1 cellular context compared by ENCODE assay signal in the genomic region with DNA sequence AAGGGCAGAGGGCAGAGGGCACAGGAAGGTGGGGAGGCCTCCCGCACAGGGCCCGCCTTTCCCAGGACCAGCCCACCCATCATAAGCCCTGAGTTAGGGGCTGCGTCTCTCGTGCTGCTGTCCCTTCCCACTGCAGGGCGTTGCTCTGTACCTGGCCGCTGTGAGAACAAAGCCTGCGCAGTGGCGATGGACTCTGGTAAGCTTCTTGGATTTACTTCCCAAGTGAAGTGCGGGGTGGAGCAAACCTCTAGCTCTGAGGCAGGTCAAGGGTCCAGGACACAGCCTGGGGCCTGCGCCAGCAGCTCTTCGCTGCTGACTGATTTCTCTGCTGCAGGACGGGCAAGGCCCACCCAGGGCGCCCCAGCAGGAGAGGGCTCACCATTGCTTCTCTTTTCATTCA.
TF ChIP-seq lines count a peak whose summit lies in the region.

No MANE protein-coding gene starts in this region.

TF ChIP-seq in IMR-90, 13 proteins besides CTCF, POLR2A, EP300 and RAD21:
- TF ChIP-seq BHLHE40 (IDR thresholded peaks at IDR 0.05; ENCODE audit: low read depth, low read length) = no peak
- TF ChIP-seq CEBPB (IDR thresholded peaks at IDR 0.05; ENCODE audit: low read depth, low read length) = no peak
- TF ChIP-seq CHD1 (IDR thresholded peaks at IDR 0.05; ENCODE audit: low read depth, low read length) = no peak
- no peak for TF ChIP-seq SMC3 (IDR thresholded peaks at IDR 0.05; ENCODE audit: low read depth, low read length)
- no peak for TF ChIP-seq MAFK (IDR thresholded peaks at IDR 0.05; ENCODE audit: low read depth, low read length)
- TF ChIP-seq MXI1 (IDR thresholded peaks at IDR 0.05; ENCODE audit: borderline replicate concordance, low read depth, low read length) = no peak
- no peak for TF ChIP-seq RCOR1 (IDR thresholded peaks at IDR 0.05; ENCODE audit: insufficient replicate concordance, low read length)
- TF ChIP-seq ELK1 (IDR thresholded peaks at IDR 0.05; ENCODE audit: borderline replicate concordance, low read depth, low read length) = no peak
- TF ChIP-seq USF2 (IDR thresholded peaks at IDR 0.05; ENCODE audit: low read depth, low read length) = no peak
- no peak for TF ChIP-seq FOS (IDR thresholded peaks at IDR 0.05; ENCODE audit: low read depth, low read length)
- no peak for TF ChIP-seq RFX5 (IDR thresholded peaks at IDR 0.05; ENCODE audit: low read depth, low read length)
- TF ChIP-seq NFE2L2 (IDR thresholded peaks at IDR 0.05; ENCODE audit: low read depth, low read length) = no peak
- no peak for TF ChIP-seq MAZ (IDR thresholded peaks at IDR 0.05; ENCODE audit: borderline replicate concordance, low read depth, low read length)
TF ChIP-seq in IMR-90: peak in this region for 0.
